In the genomic region with DNA sequence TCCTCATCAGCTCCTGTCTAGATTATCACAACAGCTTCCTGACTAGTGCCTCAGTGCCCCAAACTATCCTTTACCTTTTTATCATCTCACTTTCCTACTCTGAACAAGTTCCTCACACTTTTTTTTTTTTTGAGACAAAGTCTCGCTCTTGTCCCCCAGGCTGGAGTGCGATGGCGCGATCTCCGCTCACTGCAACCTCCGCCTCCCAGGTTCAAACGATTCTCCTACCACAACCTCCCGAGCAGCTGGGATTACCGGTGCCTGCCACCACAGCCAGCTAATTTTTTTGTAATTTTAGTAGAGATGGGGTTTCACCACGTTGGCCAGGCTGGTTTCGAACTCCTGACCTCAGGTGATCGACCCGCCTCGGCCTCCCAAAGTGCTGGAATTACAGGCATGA, we compare ENCODE assay signal across 8 cellular contexts. TPM values are rescaled to one million over a fixed set of nuclear protein-coding genes. Genes with fewer than 3 reads are reported as not detected.
DNase-seq lines count a peak whose midpoint lies in the region; ATAC-seq and TF ChIP-seq lines count a peak whose summit lies in the region.
"Not testable (repeated sequence)": the region's sequence is repeated elsewhere in the genome, so short reads cannot be mapped to it uniquely, and the experiment has no call there.

No MANE protein-coding gene starts in this region.

- not testable (repeated sequence) for H3K4me3 Mint-ChIP-seq in Calu3 (ENCODE audit: low read depth, unreplicated experiment); activated CD8-positive, alpha-beta T cell treated with anti-CD3 and anti-CD28 coated beads, Interleukin-2, amount 10 ng/mL, durations not matched to agents 7 days and 5 days; activated naive CD8-positive, alpha-beta T cell treated with anti-CD3 and anti-CD28 coated beads, Interleukin-2, amount 50 U/mL, for 24 hours; endothelial cell (ENCODE audit: unreplicated experiment); stimulated activated memory B cell treated with anti-CD40 and anti-IgM and Interleukin-4, amounts not matched to agents 10 μg/mL and 1 μg/mL and 100 μg/mL, for 72 hours
- H3K4me3 Mint-ChIP-seq in natural killer cell, result peak overlapping the region; percentile 45

- H3K27me3 Mint-ChIP-seq in Calu3 (ENCODE audit: unreplicated experiment); activated CD8-positive, alpha-beta T cell treated with anti-CD3 and anti-CD28 coated beads, Interleukin-2, amount 10 ng/mL, durations not matched to agents 7 days and 5 days (ENCODE audit: low read depth); activated naive CD8-positive, alpha-beta T cell treated with anti-CD3 and anti-CD28 coated beads, Interleukin-2, amount 50 U/mL, for 24 hours; endothelial cell (ENCODE audit: unreplicated experiment); natural killer cell (ENCODE audit: low read depth in 2 of 2); stimulated activated memory B cell treated with anti-CD40 and anti-IgM and Interleukin-4, amounts not matched to agents 10 μg/mL and 1 μg/mL and 100 μg/mL, for 72 hours: not testable (repeated sequence)

- not testable (repeated sequence) for H3K9ac ChIP-seq in BLaER1 treated with 17β-estradiol and CSF1 and Interleukin-3, amounts not matched to agents 10 nM and 100 nM; SK-N-MC (ENCODE audit: insufficient read length)

- H3K27ac ChIP-seq in BLaER1 treated with 17β-estradiol and CSF1 and Interleukin-3, amounts not matched to agents 10 nM and 100 nM, result peak overlapping the region in 6 of 11 experiments; percentile 0 to 80 (median 53); a peak in 4 of 22 replicates
- peak overlapping the region; percentile 61 for H3K27ac ChIP-seq in SK-N-MC

- H3K36me3 Mint-ChIP-seq in Calu3 (ENCODE audit: insufficient read depth, unreplicated experiment), result peaks cover 11% of the 10 kb centered on the region
- H3K36me3 Mint-ChIP-seq in activated CD8-positive, alpha-beta T cell treated with anti-CD3 and anti-CD28 coated beads, Interleukin-2, amount 10 ng/mL, durations not matched to agents 7 days and 5 days (ENCODE audit: low read depth), result peaks cover 19% of the 10 kb centered on the region
- H3K36me3 Mint-ChIP-seq in activated naive CD8-positive, alpha-beta T cell treated with anti-CD3 and anti-CD28 coated beads, Interleukin-2, amount 50 U/mL, for 24 hours (ENCODE audit: low read depth), result peaks cover 10% of the 10 kb centered on the region
- not testable (repeated sequence) for H3K36me3 Mint-ChIP-seq in endothelial cell (ENCODE audit: low read depth, unreplicated experiment); natural killer cell
- H3K36me3 Mint-ChIP-seq in stimulated activated memory B cell treated with anti-CD40 and anti-IgM and Interleukin-4, amounts not matched to agents 10 μg/mL and 1 μg/mL and 100 μg/mL, for 72 hours, result peaks cover 30% of the 10 kb centered on the region

- not testable (repeated sequence) for TF ChIP-seq CTCF in Calu3 (IDR thresholded peaks at IDR 0.05; ENCODE audit: unreplicated experiment); endothelial cell (IDR thresholded peaks at IDR 0.05; ENCODE audit: unreplicated experiment); natural killer cell (IDR thresholded peaks at IDR 0.05)

- not testable (repeated sequence) for H3K9me3 Mint-ChIP-seq in Calu3 (ENCODE audit: low read depth, unreplicated experiment); activated CD8-positive, alpha-beta T cell treated with anti-CD3 and anti-CD28 coated beads, Interleukin-2, amount 10 ng/mL, durations not matched to agents 7 days and 5 days (ENCODE audit: insufficient read depth); activated naive CD8-positive, alpha-beta T cell treated with anti-CD3 and anti-CD28 coated beads, Interleukin-2, amount 50 U/mL, for 24 hours; endothelial cell (ENCODE audit: unreplicated experiment); natural killer cell; stimulated activated memory B cell treated with anti-CD40 and anti-IgM and Interleukin-4, amounts not matched to agents 10 μg/mL and 1 μg/mL and 100 μg/mL, for 72 hours

- not testable (repeated sequence) for H3K9me3 ChIP-seq in BLaER1 treated with 17β-estradiol and CSF1 and Interleukin-3, amounts not matched to agents 10 nM and 100 nM (replicated peaks in 1 of 11); SK-N-MC (ENCODE audit: low read depth, low read length)

- H3K4me3 ChIP-seq in BLaER1 treated with 17β-estradiol and CSF1 and Interleukin-3, amounts not matched to agents 10 nM and 100 nM; SK-N-MC: not testable (repeated sequence)

- not testable (repeated sequence) for H3K27me3 ChIP-seq in BLaER1 treated with 17β-estradiol and CSF1 and Interleukin-3, amounts not matched to agents 10 nM and 100 nM

- BruUV-seq in Calu3 (replicated peaks; lab: Mats Ljungman, UMichigan), result not testable (repeated sequence)

- peaks cover 0 to 39% (median 7%) of the 10 kb centered on the region in 11 experiments; a peak in 10 of 22 replicates for H3K36me3 ChIP-seq in BLaER1 treated with 17β-estradiol and CSF1 and Interleukin-3, amounts not matched to agents 10 nM and 100 nM
- H3K36me3 ChIP-seq in SK-N-MC (ENCODE audit: insufficient read depth, low read length), result not testable (repeated sequence)

- intact Hi-C loops in Calu3 (cut with micrococcal nuclease; ENCODE audit: unreplicated experiment); natural killer cell (cut with micrococcal nuclease): not testable (repeated sequence)

- POLR2A ChIA-PET in activated CD8-positive, alpha-beta T cell treated with anti-CD3 and anti-CD28 coated beads, Interleukin-2, amount 10 ng/mL, durations not matched to agents 7 days and 5 days (lab: Charles Lee), result interaction anchor here (0.6 to 1.2 kb wide), 2 partner anchors 11 to 12 kb away, joined by 3 to 4 read pairs; a partner anchor contains a TSS

- H3K27ac Mint-ChIP-seq in Calu3 (ENCODE audit: unreplicated experiment) (peak overlapping the region; percentile 2), endothelial cell (ENCODE audit: unreplicated experiment) (peak overlapping the region; percentile 79), natural killer cell (peak overlapping the region; percentile 16 to 80)
- peak overlapping the region; percentile 20 for H3K27ac Mint-ChIP-seq in activated CD8-positive, alpha-beta T cell treated with anti-CD3 and anti-CD28 coated beads, Interleukin-2, amount 10 ng/mL, durations not matched to agents 7 days and 5 days
- H3K27ac Mint-ChIP-seq in activated naive CD8-positive, alpha-beta T cell treated with anti-CD3 and anti-CD28 coated beads, Interleukin-2, amount 50 U/mL, for 24 hours, result peak overlapping the region; percentile 26
- H3K27ac Mint-ChIP-seq in stimulated activated memory B cell treated with anti-CD40 and anti-IgM and Interleukin-4, amounts not matched to agents 10 μg/mL and 1 μg/mL and 100 μg/mL, for 72 hours, result peak overlapping the region; percentile 61

- CTCF ChIA-PET in Calu3 (lab: Charles Lee), result interaction anchor here (0.6 to 1.5 kb wide), 5 partner anchors 11 to 410 kb away, joined by 3 to 9 read pairs (median 3); a partner anchor contains a TSS
- CTCF ChIA-PET in activated CD8-positive, alpha-beta T cell treated with anti-CD3 and anti-CD28 coated beads, Interleukin-2, amount 10 ng/mL, durations not matched to agents 7 days and 5 days (lab: Charles Lee), result interaction anchor here (1.0 to 2.1 kb wide), 3 partner anchors 12 to 32 kb away, joined by 5 to 6 read pairs (median 5); a partner anchor contains a TSS

- H3K4me1 Mint-ChIP-seq in Calu3 (ENCODE audit: low read depth, unreplicated experiment) (peaks cover 74% of the 10 kb centered on the region), endothelial cell (ENCODE audit: unreplicated experiment) (peaks cover 76% of the 10 kb centered on the region), natural killer cell (peaks cover 82 to 84% of the 10 kb centered on the region in 2 donors)
- H3K4me1 Mint-ChIP-seq in activated CD8-positive, alpha-beta T cell treated with anti-CD3 and anti-CD28 coated beads, Interleukin-2, amount 10 ng/mL, durations not matched to agents 7 days and 5 days (ENCODE audit: low read depth), result peaks cover 72% of the 10 kb centered on the region
- H3K4me1 Mint-ChIP-seq in activated naive CD8-positive, alpha-beta T cell treated with anti-CD3 and anti-CD28 coated beads, Interleukin-2, amount 50 U/mL, for 24 hours, result peaks cover 94% of the 10 kb centered on the region
- H3K4me1 Mint-ChIP-seq in stimulated activated memory B cell treated with anti-CD40 and anti-IgM and Interleukin-4, amounts not matched to agents 10 μg/mL and 1 μg/mL and 100 μg/mL, for 72 hours, result peaks cover 85% of the 10 kb centered on the region

- H3K4me2 ChIP-seq in BLaER1 treated with 17β-estradiol and CSF1 and Interleukin-3, amounts not matched to agents 10 nM and 100 nM, result peak overlapping the region in 8 of 11 experiments; percentile 0 to 84 (median 20); a peak in 7 of 22 replicates

- H3K4me1 ChIP-seq in BLaER1 treated with 17β-estradiol and CSF1 and Interleukin-3, amounts not matched to agents 10 nM and 100 nM, result peaks cover 59 to 100% (median 79%) of the 10 kb centered on the region in 10 experiments

- DNase-seq in Calu3; SK-N-MC (ENCODE audit: low read depth, low spot score); activated CD8-positive, alpha-beta T cell treated with anti-CD3 and anti-CD28 coated beads, Interleukin-2, amount 10 ng/mL, durations not matched to agents 7 days and 5 days; activated naive CD8-positive, alpha-beta T cell treated with anti-CD3 and anti-CD28 coated beads, Interleukin-2, amount 50 U/mL, for 24 hours; endothelial cell (ENCODE audit: low spot score); natural killer cell: not testable (repeated sequence)

- not testable (repeated sequence) for ATAC-seq in activated CD8-positive, alpha-beta T cell treated with anti-CD3 and anti-CD28 coated beads, Interleukin-2, amount 10 ng/mL, durations not matched to agents 7 days and 5 days; activated naive CD8-positive, alpha-beta T cell treated with anti-CD3 and anti-CD28 coated beads, Interleukin-2, amount 50 U/mL, for 24 hours; natural killer cell; stimulated activated memory B cell treated with anti-CD40 and anti-IgM and Interleukin-4, amounts not matched to agents 10 μg/mL and 1 μg/mL and 100 μg/mL, for 72 hours

- H4K20me1 ChIP-seq in BLaER1 treated with 17β-estradiol and CSF1 and Interleukin-3, amounts not matched to agents 10 nM and 100 nM, result peaks cover 98 to 100% (median 100%) of the 10 kb centered on the region in 11 experiments

RNA-seq across cellular contexts. Expression of a gene that starts 11.9 kb away (rescaled TPM):
- total RNA-seq in Calu3 (2022), result 187 and 190 TPM in 2 replicates
- 10 to 100 TPM; 80.5 to 82.8 TPM for total RNA-seq in activated CD8-positive, alpha-beta T cell treated with anti-CD3 and anti-CD28 coated beads, Interleukin-2, amount 10 ng/mL, durations not matched to agents 7 days and 5 days
- 154 TPM for total RNA-seq in endothelial cell (ENCODE audit: unreplicated experiment)
- total RNA-seq in natural killer cell, result 100 to 1,000 TPM; 202 to 240 (median 220) TPM

Comparison
In these comparisons a context has a peak if more than half of its experiments do, and no peak if none do; other contexts are left out.
1. H3K27ac Mint-ChIP-seq: peak in every context shown above with its lines; median percentile 79 in endothelial cell; 61 in stimulated activated memory B cell treated with anti-CD40 and anti-IgM and Interleukin-4, amounts not matched to agents 10 μg/mL and 1 μg/mL and 100 μg/mL, for 72 hours; 48 in natural killer cell; 26 in activated naive CD8-positive, alpha-beta T cell treated with anti-CD3 and anti-CD28 coated beads, Interleukin-2, amount 50 U/mL, for 24 hours; 20 in activated CD8-positive, alpha-beta T cell treated with anti-CD3 and anti-CD28 coated beads, Interleukin-2, amount 10 ng/mL, durations not matched to agents 7 days and 5 days; 2 in Calu3.